ENCODE assay signal across 2 cellular contexts in the genomic region with DNA sequence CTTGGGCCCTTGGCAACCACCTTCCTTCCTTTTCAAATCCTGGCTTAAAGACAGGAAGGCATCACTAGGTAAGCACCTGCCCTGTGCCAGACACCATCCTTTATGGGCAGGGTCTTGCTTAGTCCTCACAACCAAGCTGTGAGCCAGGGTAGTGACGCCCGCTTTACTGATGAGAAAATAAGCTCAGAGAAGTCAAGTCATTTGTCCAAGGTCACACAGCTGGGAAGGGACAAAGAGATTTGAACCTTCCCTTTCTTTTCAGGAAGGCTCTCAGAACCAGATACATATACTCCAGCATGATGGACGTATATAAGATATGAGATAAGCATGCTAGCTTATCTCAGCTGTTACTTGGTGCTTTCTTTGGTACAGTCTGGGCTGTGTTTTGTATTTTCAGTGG.
TF ChIP-seq lines count a peak whose summit lies in the region.

No MANE protein-coding gene starts in this region.

TF ChIP-seq in HEK293, 187 proteins besides CTCF, POLR2A, EP300 and RAD21 (continued from another document):
- TF ChIP-seq ZNF837 (tag by site-specific recombination; IDR thresholded peaks at IDR 0.05), result no peak
- TF ChIP-seq, protein P1, sequence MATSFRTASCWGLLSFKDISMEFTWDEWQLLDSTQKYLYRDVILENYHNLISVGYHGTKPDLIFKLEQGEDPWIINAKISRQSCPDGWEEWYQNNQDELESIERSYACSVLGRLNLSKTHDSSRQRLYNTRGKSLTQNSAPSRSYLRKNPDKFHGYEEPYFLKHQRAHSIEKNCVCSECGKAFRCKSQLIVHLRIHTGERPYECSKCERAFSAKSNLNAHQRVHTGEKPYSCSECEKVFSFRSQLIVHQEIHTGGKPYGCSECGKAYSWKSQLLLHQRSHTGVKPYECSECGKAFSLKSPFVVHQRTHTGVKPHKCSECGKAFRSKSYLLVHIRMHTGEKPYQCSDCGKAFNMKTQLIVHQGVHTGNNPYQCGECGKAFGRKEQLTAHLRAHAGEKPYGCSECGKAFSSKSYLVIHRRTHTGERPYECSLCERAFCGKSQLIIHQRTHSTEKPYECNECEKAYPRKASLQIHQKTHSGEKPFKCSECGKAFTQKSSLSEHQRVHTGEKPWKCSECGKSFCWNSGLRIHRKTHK (tag by site-specific recombination; IDR thresholded peaks at IDR 0.05), result no peak
- no peak for TF ChIP-seq ZNF169 (tag by site-specific recombination; IDR thresholded peaks at IDR 0.05)
- TF ChIP-seq ZNF148 (tag by site-specific recombination; IDR thresholded peaks at IDR 0.05; ENCODE audit: borderline replicate concordance), result no peak
- TF ChIP-seq ZBTB48 (tag by site-specific recombination; IDR thresholded peaks at IDR 0.05), result no peak

TF ChIP-seq in GM12878, 131 proteins besides CTCF, POLR2A, EP300 and RAD21:
- no peak for TF ChIP-seq BCLAF1 (IDR thresholded peaks at IDR 0.05)
- TF ChIP-seq FOS (IDR thresholded peaks at IDR 0.05; ENCODE audit: borderline replicate concordance, extremely low read depth, insufficient read length), result no peak
- TF ChIP-seq, protein P2, sequence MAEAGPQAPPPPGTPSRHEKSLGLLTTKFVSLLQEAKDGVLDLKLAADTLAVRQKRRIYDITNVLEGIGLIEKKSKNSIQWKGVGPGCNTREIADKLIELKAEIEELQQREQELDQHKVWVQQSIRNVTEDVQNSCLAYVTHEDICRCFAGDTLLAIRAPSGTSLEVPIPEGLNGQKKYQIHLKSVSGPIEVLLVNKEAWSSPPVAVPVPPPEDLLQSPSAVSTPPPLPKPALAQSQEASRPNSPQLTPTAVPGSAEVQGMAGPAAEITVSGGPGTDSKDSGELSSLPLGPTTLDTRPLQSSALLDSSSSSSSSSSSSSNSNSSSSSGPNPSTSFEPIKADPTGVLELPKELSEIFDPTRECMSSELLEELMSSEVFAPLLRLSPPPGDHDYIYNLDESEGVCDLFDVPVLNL (IDR thresholded peaks at IDR 0.05; ENCODE audit: low read depth, low read length), result no peak
- TF ChIP-seq, protein P3, sequence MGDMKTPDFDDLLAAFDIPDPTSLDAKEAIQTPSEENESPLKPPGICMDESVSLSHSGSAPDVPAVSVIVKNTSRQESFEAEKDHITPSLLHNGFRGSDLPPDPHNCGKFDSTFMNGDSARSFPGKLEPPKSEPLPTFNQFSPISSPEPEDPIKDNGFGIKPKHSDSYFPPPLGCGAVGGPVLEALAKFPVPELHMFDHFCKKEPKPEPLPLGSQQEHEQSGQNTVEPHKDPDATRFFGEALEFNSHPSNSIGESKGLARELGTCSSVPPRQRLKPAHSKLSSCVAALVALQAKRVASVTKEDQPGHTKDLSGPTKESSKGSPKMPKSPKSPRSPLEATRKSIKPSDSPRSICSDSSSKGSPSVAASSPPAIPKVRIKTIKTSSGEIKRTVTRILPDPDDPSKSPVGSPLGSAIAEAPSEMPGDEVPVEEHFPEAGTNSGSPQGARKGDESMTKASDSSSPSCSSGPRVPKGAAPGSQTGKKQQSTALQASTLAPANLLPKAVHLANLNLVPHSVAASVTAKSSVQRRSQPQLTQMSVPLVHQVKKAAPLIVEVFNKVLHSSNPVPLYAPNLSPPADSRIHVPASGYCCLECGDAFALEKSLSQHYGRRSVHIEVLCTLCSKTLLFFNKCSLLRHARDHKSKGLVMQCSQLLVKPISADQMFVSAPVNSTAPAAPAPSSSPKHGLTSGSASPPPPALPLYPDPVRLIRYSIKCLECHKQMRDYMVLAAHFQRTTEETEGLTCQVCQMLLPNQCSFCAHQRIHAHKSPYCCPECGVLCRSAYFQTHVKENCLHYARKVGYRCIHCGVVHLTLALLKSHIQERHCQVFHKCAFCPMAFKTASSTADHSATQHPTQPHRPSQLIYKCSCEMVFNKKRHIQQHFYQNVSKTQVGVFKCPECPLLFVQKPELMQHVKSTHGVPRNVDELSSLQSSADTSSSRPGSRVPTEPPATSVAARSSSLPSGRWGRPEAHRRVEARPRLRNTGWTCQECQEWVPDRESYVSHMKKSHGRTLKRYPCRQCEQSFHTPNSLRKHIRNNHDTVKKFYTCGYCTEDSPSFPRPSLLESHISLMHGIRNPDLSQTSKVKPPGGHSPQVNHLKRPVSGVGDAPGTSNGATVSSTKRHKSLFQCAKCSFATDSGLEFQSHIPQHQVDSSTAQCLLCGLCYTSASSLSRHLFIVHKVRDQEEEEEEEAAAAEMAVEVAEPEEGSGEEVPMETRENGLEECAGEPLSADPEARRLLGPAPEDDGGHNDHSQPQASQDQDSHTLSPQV (IDR thresholded peaks at IDR 0.05), result no peak
- no peak for TF ChIP-seq PKNOX1 (IDR thresholded peaks at IDR 0.05)
- no peak for TF ChIP-seq ZBED1 (IDR thresholded peaks at IDR 0.05; ENCODE audit: borderline replicate concordance)
- TF ChIP-seq SMARCA5 (IDR thresholded peaks at IDR 0.05), result peak; percentile 78
- TF ChIP-seq JUNB (IDR thresholded peaks at IDR 0.05), result no peak
